Comparison of ENCODE assay signal across 19 cellular contexts in the genomic region with DNA sequence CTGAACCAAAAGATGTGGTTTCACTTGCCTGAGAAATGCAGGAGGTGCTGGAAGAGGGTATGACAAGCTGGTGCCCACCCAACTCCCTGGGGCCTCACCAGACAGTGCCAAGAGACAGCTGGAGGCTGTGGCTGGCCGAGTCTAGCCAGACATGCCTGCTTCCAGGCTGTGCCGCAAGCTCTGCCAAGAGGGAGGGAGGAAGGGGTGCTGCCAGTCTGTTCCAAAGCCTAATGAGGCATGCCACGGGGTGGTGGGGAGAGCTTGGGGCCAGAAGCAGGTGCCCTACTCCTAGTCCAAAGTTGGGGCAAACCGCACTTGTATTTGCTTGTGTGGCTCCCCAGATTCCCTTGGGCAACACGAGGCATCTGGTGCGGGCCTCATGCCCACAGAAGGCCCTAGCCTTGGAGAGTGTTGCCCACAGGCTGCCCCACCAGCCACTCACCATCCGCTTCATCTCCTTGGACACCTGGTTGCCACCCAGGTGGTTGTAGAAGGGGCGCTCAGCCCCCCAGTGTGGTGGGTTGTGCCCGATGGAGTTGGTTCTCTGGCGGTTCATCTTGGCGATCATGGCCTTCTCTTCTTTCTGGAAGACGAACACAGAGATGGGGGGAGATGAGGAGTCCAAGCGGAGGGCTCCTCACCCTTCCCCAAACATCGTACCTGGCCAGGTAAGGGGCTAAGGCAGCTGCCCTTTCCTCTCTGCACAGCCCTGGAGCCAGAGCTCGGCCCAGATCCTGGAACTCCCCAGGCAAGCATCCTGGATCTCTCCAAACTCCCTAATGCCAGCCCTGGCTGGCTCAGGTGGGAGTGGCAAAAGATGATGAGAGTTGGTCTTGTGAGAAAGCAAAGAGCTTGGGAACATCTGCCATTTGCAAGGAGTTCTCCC.
DNase-seq lines count a peak whose midpoint lies in the region; ATAC-seq and FAIRE-seq lines count a peak whose summit lies in the region.
"Had no signal": no experiment of that assay in that cellular context is flagged by ENCODE, and none has a peak within 500 bp of the region (broad histone marks: within the 10 kb centered on the region; RNA-seq: fewer than 3 reads in every experiment).

No MANE protein-coding gene starts in this region.

- DNase-seq in NCI-H446 (lab: John Stamatoyannopoulos, UW), result peak; percentile 57 to 89
- DNase-seq in Right ventricle myocardium superior, result peak; percentile 55
- peak; percentile 53 for DNase-seq in myocyte (ENCODE audit: low read depth)
- no peak for DNase-seq in HTR-8/SVneo (ENCODE audit: insufficient read length, low spot score)
- no peak for DNase-seq in AG08395 (ENCODE audit: low spot score)
- DNase-seq: Calu3; CD4-positive, alpha-beta T cell; DND-41; GDM1; KBM-7; NCI-H1092; NCI-H524 treated with DMSO at 0.1 percent for 48 hours had no signal

- no peak overlapping the region for H3K27ac ChIP-seq in BLaER1 treated with 17β-estradiol and CSF1 and Interleukin-3, amounts not matched to agents 10 nM and 100 nM
- H3K27ac ChIP-seq: A549, SK-N-MC had no signal

- intact Hi-C loops in Right ventricle myocardium superior (cut with DNase I), result loop anchor here (5.0 kb wide), 1 partner anchor 232 kb away; no protein-coding TSS in a partner anchor

- peak overlapping the region in 10 of 11 experiments; percentile 8 to 91 (median 75); a peak in 18 of 22 replicates for H3K4me2 ChIP-seq in BLaER1 treated with 17β-estradiol and CSF1 and Interleukin-3, amounts not matched to agents 10 nM and 100 nM
- H3K4me2 ChIP-seq: A549, GM23338 had no signal

- peaks cover 0 to 37% (median 0%) of the 10 kb centered on the region in 11 experiments; a peak in 7 of 22 replicates for H4K20me1 ChIP-seq in BLaER1 treated with 17β-estradiol and CSF1 and Interleukin-3, amounts not matched to agents 10 nM and 100 nM

- ATAC-seq in Right ventricle myocardium superior (ENCODE audit: poor library complexity) (peak; percentile 40), GM18907 (IDR thresholded peaks at IDR 0.05; ENCODE audit: unreplicated experiment) (no peak), GM21423 (IDR thresholded peaks at IDR 0.05; ENCODE audit: unreplicated experiment) (no peak)
- ATAC-seq: A549, GM23338 had no signal

- H3K36me3 ChIP-seq in BLaER1 treated with 17β-estradiol and CSF1 and Interleukin-3, amounts not matched to agents 10 nM and 100 nM, result no peaks in the 10 kb centered on the region

- H3K4me1 ChIP-seq in BLaER1 treated with 17β-estradiol and CSF1 and Interleukin-3, amounts not matched to agents 10 nM and 100 nM, result peaks cover under 1 to 100% (median 89%) of the 10 kb centered on the region in 10 experiments; a peak in 19 of 20 replicates
- H3K4me1 ChIP-seq: A549 had no signal

- H3K9me3 ChIP-seq in BLaER1 treated with 17β-estradiol and CSF1 and Interleukin-3, amounts not matched to agents 10 nM and 100 nM (replicated peaks in 1 of 11), result no peaks in the 10 kb centered on the region
- H3K9me3 ChIP-seq: A549 had no signal

- 0 out of 20 replicates have a peak overlapping the region, but pooled peaks of 1 of the 10 experiments have one; percentile 19 for H3K4me3 ChIP-seq in BLaER1 treated with 17β-estradiol and CSF1 and Interleukin-3, amounts not matched to agents 10 nM and 100 nM
- H3K4me3 ChIP-seq: A549, GM23338, SK-N-MC had no signal

- 0 out of 22 replicates have a peak overlapping the region, but pooled peaks of 1 of the 11 experiments have one; percentile 8 for H3K9ac ChIP-seq in BLaER1 treated with 17β-estradiol and CSF1 and Interleukin-3, amounts not matched to agents 10 nM and 100 nM

- H3K27me3 ChIP-seq in BLaER1 treated with 17β-estradiol and CSF1 and Interleukin-3, amounts not matched to agents 10 nM and 100 nM, result peaks cover 10 to 28% (median 21%) of the 10 kb centered on the region in 11 experiments; a peak in 13 of 22 replicates

- no peak for FAIRE-seq in HTR-8/SVneo (lab: Jason Lieb, UNC)
- FAIRE-seq: A549, GM12892 had no signal

Comparison
In these comparisons a context has a peak if more than half of its experiments do, and no peak if none do; other contexts are left out.
1. DNase-seq: peak in NCI-H446 (2 of 2), Right ventricle myocardium superior (single experiment) and myocyte (single experiment); none in HTR-8/SVneo (single experiment) and AG08395 (single experiment).